ENCODE assay signal across 14 cellular contexts in genomic region chr4:182929296-182929695, GRCh38. TPM values are rescaled to one million over a fixed set of nuclear protein-coding genes. Genes with fewer than 3 reads are reported as not detected.
A peak's percentile ranks its signal among the peaks of the same experiment; 100 is the strongest.
DNase-seq lines count a peak whose midpoint lies in the region; ATAC-seq and TF ChIP-seq lines count a peak whose summit lies in the region.
"Had no signal": no experiment of that assay in that cellular context is flagged by ENCODE, and none has a peak within 500 bp of the region (broad histone marks: within the 10 kb centered on the region; RNA-seq: fewer than 3 reads in every experiment).

No MANE protein-coding gene starts in this region.

- H3K4me1 ChIP-seq in lower lobe of right lung = no peaks in the 10 kb centered on the region
- no peaks in the 10 kb centered on the region for H3K4me1 ChIP-seq in gastrocnemius medialis
- H3K4me1 ChIP-seq: parathyroid adenoma had no signal

- intact Hi-C loops in activated CD4-positive, alpha-beta memory T cell treated with anti-CD3 and anti-CD28 coated beads for 36 hours (cut with micrococcal nuclease) = loop anchor here (10.0 kb wide), 1 partner anchor 1784 kb away; no protein-coding TSS in a partner anchor
- intact Hi-C loops in lower lobe of right lung (cut with DNase I) = no loop called here
- intact Hi-C loops in cardiac septum (cut with DNase I) = no loop called here
- intact Hi-C loops in gastrocnemius medialis (cut with DNase I; ENCODE audit: low total_unique reads) = no loop called here

- CTCF ChIA-PET in AG04449 (lab: Yijun Ruan, JAX) = interaction anchor here (0.8 to 11.5 kb wide), 8 partner anchors 9 to 333 kb away, joined by 3 to 110 read pairs (median 6); partner anchors contain the start of gene DCTD
- CTCF ChIA-PET in activated CD4-positive, alpha-beta memory T cell treated with anti-CD3 and anti-CD28 coated beads for 36 hours (lab: Charles Lee) = interaction anchor here (0.6 to 7.0 kb wide), 2 partner anchors 9 to 326 kb away, joined by 3 to 53 read pairs; no protein-coding TSS in a partner anchor

- POLR2A ChIA-PET in AG04449 (lab: Yijun Ruan, JAX) = interaction anchor here (0.7 to 1.4 kb wide), 5 partner anchors 11 to 1336 kb away, joined by 3 to 7 read pairs (median 4); partner anchors contain the start of gene WWC2
- POLR2A ChIA-PET in activated CD4-positive, alpha-beta memory T cell treated with anti-CD3 and anti-CD28 coated beads for 36 hours (lab: Charles Lee) = no interaction called here

- H3K4me3 ChIP-seq in AG04449 (ENCODE audit: low read depth, low read length) (no peak overlapping the region), brain microvascular endothelial cell (ENCODE audit: low read depth, low read length) (no peak overlapping the region), kidney epithelial cell (ENCODE audit: low read depth, low read length) (no peak overlapping the region), lower lobe of right lung (no peak overlapping the region), gastrocnemius medialis (no peak overlapping the region)
- H3K4me3 ChIP-seq: GM23338 had no signal

- DNase-seq in AG04449 (ENCODE audit: low read depth, low spot score) (peak; percentile 90), HK-2 (ENCODE audit: unreplicated experiment) (peak; percentile 61), brain microvascular endothelial cell (peak; percentile 93), kidney epithelial cell (ENCODE audit: low read depth) (peak; percentile 75), lower lobe of right lung (no peak), cardiac septum (ENCODE audit: low spot score) (no peak), gastrocnemius medialis (no peak)
- no peak for DNase-seq in activated CD4-positive, alpha-beta memory T cell treated with anti-CD3 and anti-CD28 coated beads for 36 hours
- DNase-seq: activated naive CD4-positive, alpha-beta T cell; stimulated activated CD4-positive, alpha-beta T cell treated with anti-CD3 and anti-CD28 coated beads, Interleukin-2, amount 100 ng/mL, for 24 hours; T-helper 9 cell had no signal

- H3K27me3 ChIP-seq in brain microvascular endothelial cell (replicated peaks) (no peaks in the 10 kb centered on the region), kidney epithelial cell (ENCODE audit: control insufficient read depth, insufficient read depth, low read length) (no peaks in the 10 kb centered on the region), lower lobe of right lung (ENCODE audit: low read depth) (no peaks in the 10 kb centered on the region), gastrocnemius medialis (no peaks in the 10 kb centered on the region)

- H3K4me1 Mint-ChIP-seq in activated CD4-positive, alpha-beta memory T cell treated with anti-CD3 and anti-CD28 coated beads for 36 hours (ENCODE audit: low read depth) = no peaks in the 10 kb centered on the region
- H3K4me1 Mint-ChIP-seq: B cell, GM23338 had no signal

- H3K27ac Mint-ChIP-seq in activated CD4-positive, alpha-beta memory T cell treated with anti-CD3 and anti-CD28 coated beads for 36 hours = no peak overlapping the region
- H3K27ac Mint-ChIP-seq: B cell, GM23338 had no signal

- H3K36me3 ChIP-seq in brain microvascular endothelial cell (replicated peaks) (no peaks in the 10 kb centered on the region), kidney epithelial cell (ENCODE audit: control insufficient read depth, insufficient read depth, low read length) (no peaks in the 10 kb centered on the region), lower lobe of right lung (no peaks in the 10 kb centered on the region), gastrocnemius medialis (no peaks in the 10 kb centered on the region)

- TF ChIP-seq POLR2A in gastrocnemius medialis (IDR thresholded peaks at IDR 0.05) = no peak

- no peak for TF ChIP-seq CTCF in AG04449 (IDR thresholded peaks at IDR 0.05; ENCODE audit: insufficient read depth, low read length, missing control alignments)
- TF ChIP-seq CTCF in brain microvascular endothelial cell (IDR thresholded peaks at IDR 0.05; ENCODE audit: low read depth, low read length, missing control alignments) = no peak
- no peak for TF ChIP-seq CTCF in kidney epithelial cell (IDR thresholded peaks at IDR 0.05; ENCODE audit: insufficient read depth, low read length, poor library complexity, severe bottlenecking)
- no peak for TF ChIP-seq CTCF in lower lobe of right lung (IDR thresholded peaks at IDR 0.05)
- no peak for TF ChIP-seq CTCF in gastrocnemius medialis (IDR thresholded peaks at IDR 0.05 in 4 of 5, conservative IDR thresholded peaks at IDR 0.05 in 1 of 5)

- H3K4me3 Mint-ChIP-seq in activated CD4-positive, alpha-beta memory T cell treated with anti-CD3 and anti-CD28 coated beads for 36 hours = no peak overlapping the region
- H3K4me3 Mint-ChIP-seq: B cell, GM23338 had no signal

- no peak for ATAC-seq in lower lobe of right lung
- no peak for ATAC-seq in gastrocnemius medialis
- ATAC-seq: GM23338 had no signal

- no peaks in the 10 kb centered on the region for H3K36me3 Mint-ChIP-seq in activated CD4-positive, alpha-beta memory T cell treated with anti-CD3 and anti-CD28 coated beads for 36 hours

- no peaks in the 10 kb centered on the region for H3K9me3 Mint-ChIP-seq in activated CD4-positive, alpha-beta memory T cell treated with anti-CD3 and anti-CD28 coated beads for 36 hours
- H3K9me3 Mint-ChIP-seq: GM23338 had no signal

- in situ Hi-C loops in brain microvascular endothelial cell (cut with HindIII; ENCODE audit: low pct_ligation_motif_present, low sequenced_read_pairs) = loop anchor here (25.0 kb wide), 1 partner anchor 333 kb away; no protein-coding TSS in a partner anchor
- in situ Hi-C loops in gastrocnemius medialis (cut with MboI; ENCODE audit: low sequenced_read_pairs in 4 of 4) = loop anchor here in 2 of 4 donors (25.0 kb wide), 2 partner anchors 333 to 483 kb away; no protein-coding TSS in a partner anchor

- H3K27ac ChIP-seq in brain microvascular endothelial cell = peak overlapping the region; percentile 76
- no peak overlapping the region for H3K27ac ChIP-seq in lower lobe of right lung
- H3K27ac ChIP-seq in gastrocnemius medialis = no peak overlapping the region
- H3K27ac ChIP-seq: parathyroid adenoma had no signal

- H3K27me3 Mint-ChIP-seq in activated CD4-positive, alpha-beta memory T cell treated with anti-CD3 and anti-CD28 coated beads for 36 hours = peaks cover 13% of the 10 kb centered on the region

- H3K9me3 ChIP-seq in lower lobe of right lung (no peaks in the 10 kb centered on the region), gastrocnemius medialis (no peaks in the 10 kb centered on the region)

RNA-seq across cellular contexts. Expression of gene DCTD, which starts 12.1 kb away (rescaled TPM):
- total RNA-seq in kidney epithelial cell = 103 and 116 TPM in 2 replicates
- total RNA-seq in activated CD4-positive, alpha-beta memory T cell treated with anti-CD3 and anti-CD28 coated beads for 36 hours = 100 to 1,000 TPM; 115 to 117 TPM
- total RNA-seq in lower lobe of right lung = 90.1 TPM
- total RNA-seq in cardiac septum = 49.6 TPM
- 10 to 100 TPM; 32.2 to 48.2 (median 39.1) TPM for total RNA-seq in gastrocnemius medialis

Comparison
In these comparisons a context has a peak if more than half of its experiments do, and no peak if none do; other contexts are left out.
1. DNase-seq: peak in AG04449 (single experiment), HK-2 (single experiment), brain microvascular endothelial cell (single experiment) and kidney epithelial cell (single experiment); none in activated CD4-positive, alpha-beta memory T cell treated with anti-CD3 and anti-CD28 coated beads for 36 hours (single experiment), lower lobe of right lung (single experiment), cardiac septum (single experiment) and gastrocnemius medialis (0 of 2).